In the genomic region with DNA sequence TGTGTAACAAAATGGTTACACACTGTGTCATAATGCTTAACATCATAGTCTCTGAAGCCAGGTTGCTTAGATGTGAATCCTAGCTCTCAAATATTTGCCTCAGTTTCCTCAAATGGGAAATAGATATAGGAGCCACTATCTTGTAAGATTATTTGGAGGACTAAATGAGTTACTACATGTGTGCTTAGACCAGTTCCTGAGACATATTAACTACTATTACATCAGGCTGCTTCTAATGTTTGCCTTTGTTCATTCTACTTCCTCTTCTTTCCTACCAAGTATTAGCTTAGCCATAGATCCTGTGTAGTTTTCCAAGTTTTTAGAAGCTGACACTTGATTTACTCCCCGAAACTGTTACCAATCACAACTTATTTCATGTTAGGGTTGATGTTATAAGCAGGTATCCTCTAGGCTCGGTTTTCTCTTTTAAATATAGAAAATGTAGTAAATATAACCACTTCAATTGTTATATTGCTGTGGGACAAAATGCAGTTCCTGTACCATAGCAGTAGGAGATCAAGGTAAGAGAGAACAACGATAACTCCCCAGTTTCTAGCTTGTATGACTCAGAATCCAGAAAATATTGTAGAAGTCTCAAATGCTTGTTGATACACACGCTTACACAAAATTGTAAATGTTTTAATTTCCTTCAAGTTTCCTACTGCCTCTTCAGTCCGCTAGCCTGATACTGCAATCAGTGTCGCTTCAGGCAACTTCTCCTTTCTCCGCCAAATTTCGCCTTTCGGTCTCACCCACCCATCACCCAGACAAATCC, we compare ENCODE assay signal across 8 cellular contexts. TPM values are rescaled to one million over a fixed set of nuclear protein-coding genes. Genes with fewer than 3 reads are reported as not detected.
DNase-seq lines count a peak whose midpoint lies in the region; ATAC-seq, FAIRE-seq and TF ChIP-seq lines count a peak whose summit lies in the region.

No MANE protein-coding gene starts in this region.

- H3K36me3 ChIP-seq in breast epithelium (no peaks in the 10 kb centered on the region), left lung (peaks cover 0 to 5% of the 10 kb centered on the region in 2 donors)

- H3K4me1 ChIP-seq in breast epithelium, result peaks cover 0 to 8% of the 10 kb centered on the region in 2 donors
- peaks cover 4 to 41% of the 10 kb centered on the region in 2 donors for H3K4me1 ChIP-seq in left lung

- H3K27me3 ChIP-seq in breast epithelium (no peaks in the 10 kb centered on the region), left lung (no peaks in the 10 kb centered on the region)

- no peak overlapping the region for H3K4me3 Mint-ChIP-seq in activated naive CD8-positive, alpha-beta T cell treated with anti-CD3 and anti-CD28 coated beads, Interleukin-2, amount 10 ng/mL, durations not matched to agents 7 days and 5 days
- no peak overlapping the region for H3K4me3 Mint-ChIP-seq in activated naive CD8-positive, alpha-beta T cell treated with anti-CD3 and anti-CD28 coated beads for 36 hours

- TF ChIP-seq CTCF in breast epithelium (IDR thresholded peaks at IDR 0.05) (no peak), left lung (IDR thresholded peaks at IDR 0.05) (no peak)

- ATAC-seq in activated naive CD8-positive, alpha-beta T cell treated with anti-CD3 and anti-CD28 coated beads, Interleukin-2, amount 10 ng/mL, durations not matched to agents 7 days and 5 days (ENCODE audit: low read depth), result peak; percentile 4
- ATAC-seq in left lung (peak; percentile 54), HG02588 (IDR thresholded peaks at IDR 0.05; ENCODE audit: unreplicated experiment) (no peak)

- no peak for DNase-seq in activated naive CD8-positive, alpha-beta T cell treated with anti-CD3 and anti-CD28 coated beads, Interleukin-2, amount 10 ng/mL, durations not matched to agents 7 days and 5 days
- no peak for DNase-seq in activated naive CD8-positive, alpha-beta T cell treated with anti-CD3 and anti-CD28 coated beads for 36 hours
- DNase-seq in NCI-H146 (lab: John Stamatoyannopoulos, UW) (peak; percentile 12), breast epithelium (ENCODE audit: low spot score in 2 of 2) (no peak), left lung (no peak), urothelium cell line (ENCODE audit: low spot score) (peak; percentile 5), frontal cortex (ENCODE audit: low spot score in 2 of 2) (no peak)

- intact Hi-C loops in breast epithelium (cut with DNase I; ENCODE audit: low total_unique reads), result no loop called here
- intact Hi-C loops in left lung (cut with DNase I), result no loop called here

- no peaks in the 10 kb centered on the region for H3K36me3 Mint-ChIP-seq in activated naive CD8-positive, alpha-beta T cell treated with anti-CD3 and anti-CD28 coated beads, Interleukin-2, amount 10 ng/mL, durations not matched to agents 7 days and 5 days
- H3K36me3 Mint-ChIP-seq in activated naive CD8-positive, alpha-beta T cell treated with anti-CD3 and anti-CD28 coated beads for 36 hours, result peaks cover 4% of the 10 kb centered on the region

- H3K9me3 ChIP-seq in breast epithelium (no peaks in the 10 kb centered on the region), left lung (no peaks in the 10 kb centered on the region)

- H3K4me3 ChIP-seq in breast epithelium (peak overlapping the region; percentile 79 to 93 (median 83)), left lung (peak overlapping the region; percentile 84 to 99)

- no peaks in the 10 kb centered on the region for H3K9me3 Mint-ChIP-seq in activated naive CD8-positive, alpha-beta T cell treated with anti-CD3 and anti-CD28 coated beads, Interleukin-2, amount 10 ng/mL, durations not matched to agents 7 days and 5 days
- H3K9me3 Mint-ChIP-seq in activated naive CD8-positive, alpha-beta T cell treated with anti-CD3 and anti-CD28 coated beads for 36 hours, result no peaks in the 10 kb centered on the region

- peaks cover 10% of the 10 kb centered on the region for H3K27me3 Mint-ChIP-seq in activated naive CD8-positive, alpha-beta T cell treated with anti-CD3 and anti-CD28 coated beads, Interleukin-2, amount 10 ng/mL, durations not matched to agents 7 days and 5 days
- H3K27me3 Mint-ChIP-seq in activated naive CD8-positive, alpha-beta T cell treated with anti-CD3 and anti-CD28 coated beads for 36 hours, result peaks cover 8% of the 10 kb centered on the region

- H3K27ac Mint-ChIP-seq in activated naive CD8-positive, alpha-beta T cell treated with anti-CD3 and anti-CD28 coated beads, Interleukin-2, amount 10 ng/mL, durations not matched to agents 7 days and 5 days, result no peak overlapping the region
- H3K27ac Mint-ChIP-seq in activated naive CD8-positive, alpha-beta T cell treated with anti-CD3 and anti-CD28 coated beads for 36 hours, result no peak overlapping the region

- POLR2A ChIA-PET in activated naive CD8-positive, alpha-beta T cell treated with anti-CD3 and anti-CD28 coated beads, Interleukin-2, amount 10 ng/mL, durations not matched to agents 7 days and 5 days (lab: Charles Lee), result interaction anchor here (0.6 kb wide), 2 partner anchors 38 to 314 kb away, joined by 3 to 4 read pairs; no protein-coding TSS in a partner anchor

- FAIRE-seq in urothelium cell line (lab: Jason Lieb, UNC) (no peak), frontal cortex (lab: Jason Lieb, UNC) (no peak)

- H3K27ac ChIP-seq in breast epithelium (peak overlapping the region; percentile 85 to 93), left lung (peak overlapping the region; percentile 85 to 95)

- TF ChIP-seq POLR2A in breast epithelium (IDR thresholded peaks at IDR 0.05), result no peak

- H3K4me1 Mint-ChIP-seq in activated naive CD8-positive, alpha-beta T cell treated with anti-CD3 and anti-CD28 coated beads, Interleukin-2, amount 10 ng/mL, durations not matched to agents 7 days and 5 days, result peaks cover 8% of the 10 kb centered on the region
- H3K4me1 Mint-ChIP-seq in activated naive CD8-positive, alpha-beta T cell treated with anti-CD3 and anti-CD28 coated beads for 36 hours, result peaks cover 7% of the 10 kb centered on the region

RNA-seq across cellular contexts. Expression of gene DNAJC10, which starts 0.7 kb away (rescaled TPM):
- 10 to 100 TPM; 41.0 to 45.3 TPM for total RNA-seq in activated naive CD8-positive, alpha-beta T cell treated with anti-CD3 and anti-CD28 coated beads, Interleukin-2, amount 10 ng/mL, durations not matched to agents 7 days and 5 days
- total RNA-seq in activated naive CD8-positive, alpha-beta T cell treated with anti-CD3 and anti-CD28 coated beads for 36 hours, result 10 to 100 TPM; 55.4 to 57.0 TPM
- total RNA-seq in breast epithelium (10 to 100 TPM; 41.8 to 57.5 (median 53.7) TPM), left lung (100 to 1,000 TPM; 120 to 163 TPM), frontal cortex (44.0 TPM)

Comparison
In these comparisons a context has a peak if more than half of its experiments do, and no peak if none do; other contexts are left out.
1. DNase-seq: peak in NCI-H146 (single experiment) and urothelium cell line (single experiment); none in activated naive CD8-positive, alpha-beta T cell treated with anti-CD3 and anti-CD28 coated beads, Interleukin-2, amount 10 ng/mL, durations not matched to agents 7 days and 5 days (single experiment), activated naive CD8-positive, alpha-beta T cell treated with anti-CD3 and anti-CD28 coated beads for 36 hours (single experiment), breast epithelium (0 of 2), left lung (0 of 2) and frontal cortex (0 of 2).